25 cellular contexts compared by ENCODE assay signal in the genomic region with DNA sequence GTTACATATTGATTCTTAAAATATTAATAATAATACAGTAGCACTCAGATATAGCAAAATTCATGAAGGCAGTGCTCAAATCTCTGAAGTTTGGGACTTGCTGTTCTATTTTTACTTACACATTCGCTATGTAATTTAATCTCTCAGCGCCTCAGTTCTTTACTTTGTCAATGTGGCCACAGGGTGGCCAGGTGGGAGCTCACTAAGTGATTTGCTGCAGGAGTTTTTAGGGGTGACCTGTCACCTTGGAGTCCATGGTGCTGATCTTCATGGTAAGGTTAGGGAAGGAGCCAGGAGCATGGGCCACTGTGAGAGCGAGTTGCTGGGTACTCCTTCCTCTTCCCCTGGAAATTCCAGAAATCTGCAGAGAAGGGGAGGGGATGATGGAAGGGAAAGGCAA. TPM values are rescaled to one million over a fixed set of nuclear protein-coding genes. Genes with fewer than 3 reads are reported as not detected.
"Had no signal": no experiment of that assay in that cellular context is flagged by ENCODE, and none has a peak within 500 bp of the region (broad histone marks: within the 10 kb centered on the region; RNA-seq: fewer than 3 reads in every experiment).

No MANE protein-coding gene starts in this region.

- H3K4me2 ChIP-seq: SK-N-SH had no signal

- H3K27ac ChIP-seq: brain microvascular endothelial cell, cardiac muscle cell, RWPE1, SJCRH30, VCaP had no signal

- H3K36me3 ChIP-seq: brain microvascular endothelial cell, cardiac muscle cell, SJCRH30 had no signal

- H3K9me3 ChIP-seq: SJCRH30, SK-N-SH had no signal

- H3K9me2 ChIP-seq: SK-N-SH had no signal

- H3K4me1 ChIP-seq: SJCRH30 had no signal

- ATAC-seq: activated CD4-positive, alpha-beta T cell treated with anti-CD3 and anti-CD28 coated beads for 36 hours; activated CD8-positive, alpha-beta T cell treated with anti-CD3 and anti-CD28 coated beads for 36 hours; Panc1 had no signal

- H3K4me3 ChIP-seq: cardiac muscle cell, SJCRH30 had no signal

- H3K27me3 ChIP-seq: brain microvascular endothelial cell, cardiac muscle cell, SJCRH30 had no signal

- DNase-seq: activated CD4-positive, alpha-beta T cell treated with anti-CD3 and anti-CD28 coated beads for 36 hours; activated CD8-positive, alpha-beta memory T cell treated with anti-CD3 and anti-CD28 coated beads, Interleukin-2, amount 50 U/mL, for 4 hours; activated CD8-positive, alpha-beta T cell treated with anti-CD3 and anti-CD28 coated beads for 36 hours; activated naive CD4-positive, alpha-beta T cell; amygdala; brain microvascular endothelial cell; KG1; MM.1S; NCI-H1105; NCI-H1436; NCI-H1694 treated with DMSO at 0.1 percent for 48 hours; NCI-H2029 treated with DMSO at 0.1 percent for 48 hours; NCI-H446; NCI-H524; NCI-H748 treated with DMSO at 0.1 percent for 48 hours; OCI-M1; Right ventricle myocardium superior; SJCRH30; SK-N-SH; T-helper 1 cell had no signal

- H3K9ac ChIP-seq: SK-N-SH had no signal

RNA-seq across cellular contexts. Expression of a gene that starts 28.1 kb away (rescaled TPM):
- total RNA-seq: activated CD8-positive, alpha-beta T cell treated with anti-CD3 and anti-CD28 coated beads for 36 hours; SJCRH30; T-helper 2 cell treated with Interferon-gamma antibody and Interleukin-4, amounts not matched to agents 100 ng/mL and 5 ng/mL, for 36 hours had no signal
- polyA plus RNA-seq: SK-N-SH had no signal

RNA-seq across cellular contexts. Expression of a gene that starts 41.9 kb away (rescaled TPM):
- total RNA-seq: Right ventricle myocardium superior; SJCRH30; T-helper 2 cell treated with Interferon-gamma antibody and Interleukin-4, amounts not matched to agents 100 ng/mL and 5 ng/mL, for 36 hours had no signal
- polyA plus RNA-seq: cardiac muscle cell, SK-N-SH had no signal
